26 cellular contexts compared by ENCODE assay signal in genomic region chr14:53226553-53226952, GRCh38.
DNase-seq lines count a peak whose midpoint lies in the region; ATAC-seq and TF ChIP-seq lines count a peak whose summit lies in the region.
"Had no signal": no experiment of that assay in that cellular context is flagged by ENCODE, and none has a peak within 500 bp of the region (broad histone marks: within the 10 kb centered on the region; RNA-seq: fewer than 3 reads in every experiment).

No MANE protein-coding gene starts in this region.

- H3K4me3 ChIP-seq in BLaER1 treated with 17β-estradiol and CSF1 and Interleukin-3, amounts not matched to agents 10 nM and 100 nM, result peak overlapping the region in 4 of 10 experiments; percentile 3 to 22 (median 12); a peak in 1 of 20 replicates
- H3K4me3 ChIP-seq in HFF-Myc (replicated peaks; ENCODE audit: low read depth, low read length), result no peak overlapping the region
- H3K4me3 ChIP-seq: HAP-1, lower lobe of right lung, mucosa of descending colon, right lobe of liver, suprapubic skin, upper lobe of right lung had no signal

- peak; percentile 2 for DNase-seq in HFF-Myc (ENCODE audit: extremely low read depth, low read depth)
- peak; percentile 65 for DNase-seq in RPMI8226
- DNase-seq in myocyte (ENCODE audit: low read depth), result peak; percentile 93
- DNase-seq in NCI-H2081 (lab: John Stamatoyannopoulos, UW), result no peak
- no peak for DNase-seq in dermis blood vessel endothelial cell
- DNase-seq: activated CD4-positive, alpha-beta T cell treated with anti-CD3 and anti-CD28 coated beads for 36 hours; activated effector memory CD4-positive, alpha-beta T cell treated with Interleukin-2 at 50 U/mL for 16 hours; aorta; central memory CD4-positive, alpha-beta T cell; DMS79 treated with DMSO at 0.1 percent for 48 hours; kidney; lower lobe of right lung; mucosa of descending colon; NCI-H1105 treated with DMSO at 0.1 percent for 48 hours; NCI-H2029 treated with DMSO at 0.1 percent for 48 hours; NCI-H226; NCI-H82; right lobe of liver; stimulated activated naive CD4-positive, alpha-beta T cell; T-helper 2 cell; upper lobe of right lung had no signal

- no peak for TF ChIP-seq CTCF in HFF-Myc (IDR thresholded peaks at IDR 0.05; ENCODE audit: low read depth, low read length, missing control alignments)

- peaks cover 35 to 68% (median 50%) of the 10 kb centered on the region in 11 experiments for H3K9me3 ChIP-seq in BLaER1 treated with 17β-estradiol and CSF1 and Interleukin-3, amounts not matched to agents 10 nM and 100 nM (replicated peaks in 1 of 11)
- H3K9me3 ChIP-seq: HAP-1, lower lobe of right lung, right lobe of liver, suprapubic skin, upper lobe of right lung had no signal

- no peaks in the 10 kb centered on the region for H4K20me1 ChIP-seq in BLaER1 treated with 17β-estradiol and CSF1 and Interleukin-3, amounts not matched to agents 10 nM and 100 nM

- peak overlapping the region in 7 of 11 experiments; percentile 19 to 91 (median 84); a peak in 13 of 22 replicates for H3K27ac ChIP-seq in BLaER1 treated with 17β-estradiol and CSF1 and Interleukin-3, amounts not matched to agents 10 nM and 100 nM
- H3K27ac ChIP-seq: lower lobe of right lung, right lobe of liver, suprapubic skin, upper lobe of right lung had no signal

- peak overlapping the region in 6 of 11 experiments; percentile 29 to 78 (median 69); a peak in 10 of 22 replicates for H3K9ac ChIP-seq in BLaER1 treated with 17β-estradiol and CSF1 and Interleukin-3, amounts not matched to agents 10 nM and 100 nM

- ATAC-seq in HG02970 (IDR thresholded peaks at IDR 0.05; ENCODE audit: low FRiP score, unreplicated experiment), result no peak
- no peak for ATAC-seq in HG02870 (IDR thresholded peaks at IDR 0.05; ENCODE audit: unreplicated experiment)
- ATAC-seq: activated CD4-positive, alpha-beta T cell treated with anti-CD3 and anti-CD28 coated beads for 36 hours; lower lobe of right lung; mucosa of descending colon; upper lobe of right lung had no signal

- peaks cover 0 to 18% (median 0%) of the 10 kb centered on the region in 11 experiments; a peak in 4 of 22 replicates for H3K36me3 ChIP-seq in BLaER1 treated with 17β-estradiol and CSF1 and Interleukin-3, amounts not matched to agents 10 nM and 100 nM
- H3K36me3 ChIP-seq: HAP-1, lower lobe of right lung, right lobe of liver, suprapubic skin, upper lobe of right lung had no signal

- no peaks in the 10 kb centered on the region for H3K27me3 ChIP-seq in BLaER1 treated with 17β-estradiol and CSF1 and Interleukin-3, amounts not matched to agents 10 nM and 100 nM
- H3K27me3 ChIP-seq: right lobe of liver, suprapubic skin, upper lobe of right lung had no signal

- H3K4me2 ChIP-seq in BLaER1 treated with 17β-estradiol and CSF1 and Interleukin-3, amounts not matched to agents 10 nM and 100 nM, result peak overlapping the region; percentile 35 to 86 (median 74); a peak in 20 of 22 replicates

- H3K4me1 ChIP-seq in BLaER1 treated with 17β-estradiol and CSF1 and Interleukin-3, amounts not matched to agents 10 nM and 100 nM, result peaks cover 11 to 33% (median 23%) of the 10 kb centered on the region in 10 experiments; a peak in 19 of 20 replicates
- H3K4me1 ChIP-seq: HAP-1, lower lobe of right lung, right lobe of liver, suprapubic skin, upper lobe of right lung had no signal

Comparison
In these comparisons a context has a peak if more than half of its experiments do, and no peak if none do; other contexts are left out.
1. DNase-seq: peak in HFF-Myc (single experiment), RPMI8226 (single experiment) and myocyte (single experiment); none in NCI-H2081 (0 of 2) and dermis blood vessel endothelial cell (single experiment).